ENCODE assay signal across 5 cellular contexts in the genomic region with DNA sequence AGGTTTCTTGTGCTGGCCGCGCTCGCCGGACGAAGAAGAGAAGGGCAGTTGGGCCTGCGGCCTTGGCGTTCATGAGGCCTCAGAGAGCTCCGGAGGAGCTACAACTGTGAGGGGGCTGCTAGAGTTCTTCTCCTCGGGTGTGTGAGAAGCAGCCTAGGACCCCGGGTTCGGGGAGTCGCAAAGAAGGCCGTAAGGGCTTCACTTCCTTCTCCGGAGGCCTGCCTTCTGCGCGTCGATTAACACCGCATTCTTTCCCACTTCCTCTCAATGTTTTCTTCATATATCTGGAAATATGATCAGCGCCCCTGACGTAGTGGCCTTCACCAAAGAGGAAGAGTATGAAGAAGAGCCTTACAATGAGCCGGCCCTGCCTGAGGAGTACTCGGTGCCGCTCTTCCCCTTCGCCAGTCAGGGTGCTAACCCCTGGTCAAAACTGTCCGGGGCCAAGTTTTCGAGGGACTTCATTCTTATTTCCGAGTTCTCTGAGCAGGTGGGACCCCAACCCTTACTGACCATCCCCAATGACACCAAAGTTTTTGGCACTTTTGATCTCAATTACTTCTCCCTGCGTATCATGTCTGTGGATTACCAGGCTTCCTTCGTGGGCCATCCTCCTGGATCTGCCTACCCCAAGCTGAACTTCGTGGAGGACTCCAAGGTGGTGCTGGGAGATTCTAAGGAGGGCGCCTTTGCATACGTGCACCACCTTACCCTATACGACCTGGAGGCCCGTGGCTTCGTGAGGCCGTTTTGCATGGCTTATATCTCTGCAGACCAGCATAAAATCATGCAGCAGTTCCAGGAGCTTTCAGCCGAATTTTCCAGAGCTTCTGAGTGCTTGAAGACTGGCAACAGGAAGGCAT. TPM values are rescaled to one million over a fixed set of nuclear protein-coding genes. Genes with fewer than 3 reads are reported as not detected.
A peak's percentile ranks its signal among the peaks of the same experiment; 100 is the strongest.
DNase-seq lines count a peak whose midpoint lies in the region; ATAC-seq and TF ChIP-seq lines count a peak whose summit lies in the region.

No MANE protein-coding gene starts in this region.

- CTCF ChIA-PET in HEK293T (lab: Yijun Ruan, JAX): interaction anchor here (1.0 kb wide), 1 partner anchor 14 kb away, joined by 3 read pairs; no protein-coding TSS in a partner anchor

- POLR2A ChIA-PET in HEK293T (lab: Yijun Ruan, JAX): interaction anchor here (0.6 to 1.4 kb wide), 8 partner anchors 9 to 133 kb away, joined by 3 to 4 read pairs (median 3); partner anchors contain the start of gene ALKBH5

- peak overlapping the region; percentile 92 for H3K4me3 Mint-ChIP-seq in mesothelial cell of epicardium

- H3K27ac Mint-ChIP-seq in activated naive CD4-positive, alpha-beta T cell treated with anti-CD3 and anti-CD28 coated beads, Interleukin-2, amount 50 U/mL, for 72 hours: peak overlapping the region; percentile 91 to 100
- peak overlapping the region; percentile 99 for H3K27ac Mint-ChIP-seq in mesothelial cell of epicardium

- no peak for DNase-seq in activated naive CD4-positive, alpha-beta T cell treated with anti-CD3 and anti-CD28 coated beads, Interleukin-2, amount 50 U/mL, for 72 hours (ENCODE audit: low spot score in 2 of 2)
- DNase-seq in mesothelial cell of epicardium (ENCODE audit: low spot score in 2 of 2, unreplicated experiment in 2 of 2) (no peak), HEK293T (ENCODE audit: extremely low spot score) (no peak)

- peaks cover 27 to 61% of the 10 kb centered on the region in 2 donors for H3K36me3 Mint-ChIP-seq in activated naive CD4-positive, alpha-beta T cell treated with anti-CD3 and anti-CD28 coated beads, Interleukin-2, amount 50 U/mL, for 72 hours
- H3K36me3 Mint-ChIP-seq in mesothelial cell of epicardium: peaks cover 8% of the 10 kb centered on the region

- H3K27me3 Mint-ChIP-seq in mesothelial cell of epicardium (ENCODE audit: low read depth): no peaks in the 10 kb centered on the region

- peaks cover 70% of the 10 kb centered on the region for H3K4me1 Mint-ChIP-seq in mesothelial cell of epicardium

- H3K9me3 Mint-ChIP-seq in activated naive CD4-positive, alpha-beta T cell treated with anti-CD3 and anti-CD28 coated beads, Interleukin-2, amount 50 U/mL, for 72 hours: no peaks in the 10 kb centered on the region
- H3K9me3 Mint-ChIP-seq in mesothelial cell of epicardium: no peaks in the 10 kb centered on the region

- ATAC-seq in HG03469 (IDR thresholded peaks at IDR 0.05; ENCODE audit: unreplicated experiment): peak; percentile 4
- peak in 1 of 2 donors; percentile 10 for ATAC-seq in activated naive CD4-positive, alpha-beta T cell treated with anti-CD3 and anti-CD28 coated beads, Interleukin-2, amount 50 U/mL, for 72 hours
- ATAC-seq in HG02938 (IDR thresholded peaks at IDR 0.05; ENCODE audit: unreplicated experiment): no peak

- TF ChIP-seq CTCF in mesothelial cell of epicardium (IDR thresholded peaks at IDR 0.05; ENCODE audit: unreplicated experiment): no peak

TF ChIP-seq in HEK293T, 16 proteins besides CTCF, POLR2A, EP300 and RAD21:
- TF ChIP-seq FOXK2 (IDR thresholded peaks at IDR 0.05): no peak
- no peak for TF ChIP-seq PKNOX1 (IDR thresholded peaks at IDR 0.05)
- TF ChIP-seq FOXM1 (IDR thresholded peaks at IDR 0.05; ENCODE audit: borderline replicate concordance): no peak
TF ChIP-seq in HEK293T: peak in this region for 0.

RNA-seq across cellular contexts. Expression of gene SMCR8, which starts 0.6 kb away (rescaled TPM):
- 10 to 100 TPM; 18.8 to 23.5 TPM for total RNA-seq in activated naive CD4-positive, alpha-beta T cell treated with anti-CD3 and anti-CD28 coated beads, Interleukin-2, amount 50 U/mL, for 72 hours
- 18.2 to 19.3 TPM (median 18.4 TPM) in 3 replicates for total RNA-seq in mesothelial cell of epicardium

RNA-seq across cellular contexts. Expression of gene TOP3A, which starts 0.9 kb away (rescaled TPM):
- 10 to 100 TPM; 78.3 to 97.4 TPM for total RNA-seq in activated naive CD4-positive, alpha-beta T cell treated with anti-CD3 and anti-CD28 coated beads, Interleukin-2, amount 50 U/mL, for 72 hours
- total RNA-seq in mesothelial cell of epicardium: 59.0 to 61.0 TPM (median 59.1 TPM) in 3 replicates

RNA-seq across cellular contexts. Expression of gene SHMT1, which starts 47.6 kb away (rescaled TPM):
- total RNA-seq in activated naive CD4-positive, alpha-beta T cell treated with anti-CD3 and anti-CD28 coated beads, Interleukin-2, amount 50 U/mL, for 72 hours: 10 to 100 TPM; 65.9 to 73.1 TPM
- total RNA-seq in mesothelial cell of epicardium: 19.2 to 22.4 TPM (median 20.5 TPM) in 3 replicates

RNA-seq across cellular contexts. Expression of gene MIEF2, which starts 55.3 kb away (rescaled TPM):
- total RNA-seq in activated naive CD4-positive, alpha-beta T cell treated with anti-CD3 and anti-CD28 coated beads, Interleukin-2, amount 50 U/mL, for 72 hours: 10 to 100 TPM in 1 of 2 donors, 1 to 10 TPM in 1; 7.4 to 15.5 TPM
- total RNA-seq in mesothelial cell of epicardium: 22.5 to 25.2 TPM (median 23.8 TPM) in 3 replicates

RNA-seq across cellular contexts. Expression of gene FLII, which starts 57.2 kb away (rescaled TPM):
- 100 to 1,000 TPM; 267 to 273 TPM for total RNA-seq in activated naive CD4-positive, alpha-beta T cell treated with anti-CD3 and anti-CD28 coated beads, Interleukin-2, amount 50 U/mL, for 72 hours
- total RNA-seq in mesothelial cell of epicardium: 190 to 202 TPM (median 199 TPM) in 3 replicates
